14 cellular contexts compared by ENCODE assay signal in the genomic region with DNA sequence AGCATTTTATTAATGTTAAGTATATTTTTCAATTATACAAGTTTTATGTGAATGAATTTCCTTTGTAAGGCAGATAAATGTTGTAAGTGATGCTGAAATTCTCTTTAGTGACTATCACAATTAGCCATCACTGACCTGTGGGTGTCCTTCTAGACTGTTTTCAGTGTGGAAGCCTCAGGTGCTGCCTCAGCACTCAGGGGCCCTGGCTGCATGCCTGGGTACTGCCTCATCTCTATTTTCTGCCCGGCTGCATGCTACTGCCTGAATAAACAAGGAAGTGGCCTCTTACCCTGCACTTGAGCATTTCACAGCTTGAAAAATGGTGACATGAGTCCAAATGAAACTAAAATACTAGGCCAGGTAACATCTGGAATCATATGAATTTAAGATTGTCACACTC.
DNase-seq lines count a peak whose midpoint lies in the region; ATAC-seq and TF ChIP-seq lines count a peak whose summit lies in the region.
"Had no signal": no experiment of that assay in that cellular context is flagged by ENCODE, and none has a peak within 500 bp of the region (broad histone marks: within the 10 kb centered on the region; RNA-seq: fewer than 3 reads in every experiment).

No MANE protein-coding gene starts in this region.

- no TSS peak for BruUV-seq in Caco-2 (replicated peaks; lab: Mats Ljungman, UMichigan)

- DNase-seq in left ventricle myocardium superior, result peak; percentile 39
- no peak for DNase-seq in right atrium auricular region (ENCODE audit: low spot score)
- DNase-seq in SHP77 treated with DMSO at 0.1 percent for 48 hours (lab: John Stamatoyannopoulos, UW), result peak; percentile 55
- peak; percentile 81 for DNase-seq in left lobe of liver (ENCODE audit: low spot score)
- DNase-seq in ecto neural progenitor cell (ENCODE audit: low spot score), result no peak
- DNase-seq in NCI-H2171 (lab: John Stamatoyannopoulos, UW), result no peak
- no peak for DNase-seq in Caco-2
- DNase-seq: activated B cell treated with CpG ODN at 0.5 μM for 24 hours, EL, Kasumi-1, right cardiac atrium, uterus had no signal

- no peak overlapping the region for H3K27ac Mint-ChIP-seq in Caco-2 (ENCODE audit: unreplicated experiment)
- H3K27ac Mint-ChIP-seq: activated B cell treated with CpG ODN at 0.5 μM for 24 hours; activated T-helper 2 cell treated with anti-CD3 and anti-CD28 coated beads, Interferon-gamma antibody, Interleukin-2, Interleukin-4, amounts not matched to agents 10 μg/mL and 5 μg/mL and 100 μg/mL, durations not matched to agents 14 hours and 24 hours and 36 hours had no signal

- no peaks in the 10 kb centered on the region for H3K27me3 ChIP-seq in right atrium auricular region
- H3K27me3 ChIP-seq in Caco-2 (replicated peaks; ENCODE audit: control insufficient read depth, insufficient read depth, low read length), result no peaks in the 10 kb centered on the region
- H3K27me3 ChIP-seq: uterus had no signal

- intact Hi-C loops in left ventricle myocardium superior (cut with micrococcal nuclease), result no loop called here
- intact Hi-C loops in Caco-2 (cut with micrococcal nuclease; ENCODE audit: unreplicated experiment), result no loop called here

- H3K4me1 Mint-ChIP-seq in Caco-2 (ENCODE audit: low read depth, unreplicated experiment), result no peaks in the 10 kb centered on the region
- H3K4me1 Mint-ChIP-seq: activated B cell treated with CpG ODN at 0.5 μM for 24 hours had no signal

- no peak overlapping the region for H3K4me3 Mint-ChIP-seq in Caco-2 (ENCODE audit: unreplicated experiment)
- H3K4me3 Mint-ChIP-seq: activated B cell treated with CpG ODN at 0.5 μM for 24 hours had no signal

- H3K36me3 ChIP-seq in right atrium auricular region (no peaks in the 10 kb centered on the region), Caco-2 (ENCODE audit: control insufficient read depth, insufficient read depth, low read length) (no peaks in the 10 kb centered on the region)
- H3K36me3 ChIP-seq: uterus had no signal

- H3K9me3 ChIP-seq in right atrium auricular region (peaks cover 0 to 5% of the 10 kb centered on the region in 2 donors), Caco-2 (no peaks in the 10 kb centered on the region)
- H3K9me3 ChIP-seq: uterus had no signal

- H3K36me3 Mint-ChIP-seq in Caco-2 (ENCODE audit: insufficient read depth, unreplicated experiment), result no peaks in the 10 kb centered on the region

- ATAC-seq in left ventricle myocardium superior (no peak), left lobe of liver (peak; percentile 98), GM19035 (IDR thresholded peaks at IDR 0.05; ENCODE audit: unreplicated experiment) (no peak)
- ATAC-seq: right cardiac atrium had no signal

- POLR2A ChIA-PET in Caco-2 (lab: Charles Lee), result no interaction called here

- no peaks in the 10 kb centered on the region for H3K4me1 ChIP-seq in right atrium auricular region
- H3K4me1 ChIP-seq in Caco-2, result no peaks in the 10 kb centered on the region
- H3K4me1 ChIP-seq: uterus had no signal

- no peak overlapping the region for H3K27ac ChIP-seq in right atrium auricular region
- H3K27ac ChIP-seq: uterus had no signal

- peaks cover 10% of the 10 kb centered on the region for H3K9me3 Mint-ChIP-seq in Caco-2 (ENCODE audit: unreplicated experiment)

- CTCF ChIA-PET in Caco-2 (lab: Charles Lee), result no interaction called here

- H3K4me3 ChIP-seq in right atrium auricular region (no peak overlapping the region), Caco-2 (ENCODE audit: low read depth, low read length) (no peak overlapping the region)
- H3K4me3 ChIP-seq: uterus had no signal

- H3K27me3 Mint-ChIP-seq in Caco-2 (ENCODE audit: insufficient read depth, unreplicated experiment), result peaks cover 3% of the 10 kb centered on the region
- H3K27me3 Mint-ChIP-seq: activated B cell treated with CpG ODN at 0.5 μM for 24 hours had no signal

- TF ChIP-seq CTCF in right atrium auricular region (IDR thresholded peaks at IDR 0.05) (no peak), Caco-2 (IDR thresholded peaks at IDR 0.05; ENCODE audit: insufficient read depth in 1 of 2, low read depth in 1 of 2, low read length in 1 of 2, severe bottlenecking in 1 of 2, unreplicated experiment in 1 of 2) (no peak)

Comparison
In these comparisons a context has a peak if more than half of its experiments do, and no peak if none do; other contexts are left out.
1. DNase-seq: peak in left ventricle myocardium superior (single experiment), SHP77 treated with DMSO at 0.1 percent for 48 hours (single experiment) and left lobe of liver (single experiment); none in right atrium auricular region (single experiment), ecto neural progenitor cell (single experiment), NCI-H2171 (single experiment) and Caco-2 (0 of 2).